In the genomic region with DNA sequence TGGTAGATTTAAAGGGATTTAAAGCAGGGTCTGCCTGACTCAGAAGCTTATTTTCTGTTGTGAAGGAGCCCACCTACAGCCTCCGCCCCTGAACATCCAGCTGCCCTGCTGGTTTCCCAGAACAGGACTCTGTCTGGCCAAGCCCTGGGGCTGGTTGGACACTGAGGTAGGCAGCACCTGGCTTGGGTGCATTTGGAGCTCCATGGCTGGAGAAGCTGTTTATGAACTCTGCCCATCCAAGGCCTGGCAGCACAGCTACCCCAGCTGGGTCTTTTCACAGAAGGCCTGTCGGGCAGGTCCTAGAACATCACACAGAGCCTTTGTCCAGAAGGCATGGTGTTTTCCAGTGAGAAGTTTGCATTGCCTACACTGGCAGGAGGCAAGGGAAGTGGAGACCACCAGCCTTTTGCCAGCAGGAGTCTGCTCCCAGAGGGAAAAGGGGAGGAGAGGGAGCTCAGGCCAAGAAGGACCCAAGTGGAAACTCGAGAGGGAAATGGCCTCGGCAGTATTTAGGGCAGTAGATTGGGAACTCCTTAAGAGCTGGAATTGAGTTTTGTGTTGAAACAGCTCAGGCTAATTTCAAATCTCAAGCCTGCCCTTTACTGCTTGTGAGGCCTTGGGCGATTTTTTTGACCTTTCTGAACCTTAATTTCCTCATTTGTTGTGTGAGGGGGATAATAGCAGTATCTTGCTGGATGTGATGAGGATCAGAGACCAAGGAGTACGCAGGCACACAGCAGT, we compare ENCODE assay signal across 8 cellular contexts. TPM values are rescaled to one million over a fixed set of nuclear protein-coding genes. Genes with fewer than 3 reads are reported as not detected.
DNase-seq lines count a peak whose midpoint lies in the region; ATAC-seq and TF ChIP-seq lines count a peak whose summit lies in the region.

No MANE protein-coding gene starts in this region.

- no peaks in the 10 kb centered on the region for H3K36me3 ChIP-seq in tibial nerve

- H3K27me3 ChIP-seq in tibial nerve: no peaks in the 10 kb centered on the region

- no peaks in the 10 kb centered on the region for H3K27me3 Mint-ChIP-seq in activated CD4-positive, alpha-beta T cell treated with anti-CD3 and anti-CD28 coated beads, Interleukin-2, amount 10 ng/mL, durations not matched to agents 24 days and 14 days
- no peaks in the 10 kb centered on the region for H3K27me3 Mint-ChIP-seq in mesothelial cell of epicardium (ENCODE audit: low read depth)

- DNase-seq in activated CD4-positive, alpha-beta T cell treated with anti-CD3 and anti-CD28 coated beads, Interleukin-2, amount 10 ng/mL, durations not matched to agents 24 days and 14 days: peak; percentile 57
- DNase-seq in activated CD4-positive, alpha-beta T cell treated with anti-CD3 and anti-CD28 coated beads, Interleukin-2, amount 50 U/mL, for 4 hours: no peak
- DNase-seq in caudate nucleus (lab: John Stamatoyannopoulos, UW) (peak in 1 of 61 donors; percentile 6), mesothelial cell of epicardium (ENCODE audit: low spot score in 2 of 2, unreplicated experiment in 2 of 2) (no peak), tibial nerve (ENCODE audit: low spot score in 2 of 2) (no peak), CD1c-positive myeloid dendritic cell (ENCODE audit: extremely low spot score) (no peak), C1 segment of cervical spinal cord (lab: John Stamatoyannopoulos, UW) (no peak)

- no peaks in the 10 kb centered on the region for H3K9me3 ChIP-seq in tibial nerve

- no peak for ATAC-seq in GM18873 (IDR thresholded peaks at IDR 0.05; ENCODE audit: low FRiP score, unreplicated experiment)

- no peak for TF ChIP-seq CTCF in mesothelial cell of epicardium (IDR thresholded peaks at IDR 0.05; ENCODE audit: unreplicated experiment)
- TF ChIP-seq CTCF in tibial nerve (IDR thresholded peaks at IDR 0.05): no peak

- intact Hi-C loops in activated CD4-positive, alpha-beta T cell treated with anti-CD3 and anti-CD28 coated beads, Interleukin-2, amount 10 ng/mL, durations not matched to agents 24 days and 14 days (cut with micrococcal nuclease): no loop called here

- H3K4me3 Mint-ChIP-seq in activated CD4-positive, alpha-beta T cell treated with anti-CD3 and anti-CD28 coated beads, Interleukin-2, amount 10 ng/mL, durations not matched to agents 24 days and 14 days: peak overlapping the region; percentile 39
- no peak overlapping the region for H3K4me3 Mint-ChIP-seq in mesothelial cell of epicardium

- H3K4me3 ChIP-seq in tibial nerve: no peak overlapping the region

- peaks cover 0 to 46% (median 30%) of the 10 kb centered on the region in 4 donors for H3K4me1 ChIP-seq in tibial nerve

- no peak for TF ChIP-seq EP300 in tibial nerve (IDR thresholded peaks at IDR 0.05)

- H3K9me3 Mint-ChIP-seq in activated CD4-positive, alpha-beta T cell treated with anti-CD3 and anti-CD28 coated beads, Interleukin-2, amount 10 ng/mL, durations not matched to agents 24 days and 14 days: peaks cover 8% of the 10 kb centered on the region
- peaks cover 7% of the 10 kb centered on the region for H3K9me3 Mint-ChIP-seq in mesothelial cell of epicardium

- TF ChIP-seq POLR2A in tibial nerve (IDR thresholded peaks at IDR 0.05): no peak

- peaks cover 64% of the 10 kb centered on the region for H3K4me1 Mint-ChIP-seq in activated CD4-positive, alpha-beta T cell treated with anti-CD3 and anti-CD28 coated beads, Interleukin-2, amount 10 ng/mL, durations not matched to agents 24 days and 14 days
- peaks cover 27% of the 10 kb centered on the region for H3K4me1 Mint-ChIP-seq in mesothelial cell of epicardium

- 48 to 50% methylated on average over 5 of the region's 6 CpGs for WGBS in tibial nerve, 2 donors

- peak overlapping the region; percentile 77 for H3K27ac ChIP-seq in caudate nucleus (ENCODE audit: low read depth, low read length)
- peak overlapping the region; percentile 23 to 85 (median 78) for H3K27ac ChIP-seq in tibial nerve

- H3K36me3 Mint-ChIP-seq in activated CD4-positive, alpha-beta T cell treated with anti-CD3 and anti-CD28 coated beads, Interleukin-2, amount 10 ng/mL, durations not matched to agents 24 days and 14 days (ENCODE audit: low read depth): peaks cover 10% of the 10 kb centered on the region
- H3K36me3 Mint-ChIP-seq in mesothelial cell of epicardium: no peaks in the 10 kb centered on the region

- H3K27ac Mint-ChIP-seq in activated CD4-positive, alpha-beta T cell treated with anti-CD3 and anti-CD28 coated beads, Interleukin-2, amount 10 ng/mL, durations not matched to agents 24 days and 14 days: peak overlapping the region; percentile 91
- peak overlapping the region; percentile 22 for H3K27ac Mint-ChIP-seq in mesothelial cell of epicardium

RNA-seq across cellular contexts. Expression of gene PDCD4, which starts 12.4 kb away (rescaled TPM):
- total RNA-seq in activated CD4-positive, alpha-beta T cell treated with anti-CD3 and anti-CD28 coated beads, Interleukin-2, amount 10 ng/mL, durations not matched to agents 24 days and 14 days: 45.2 and 53.6 TPM in 2 replicates
- 142 to 157 TPM (median 145 TPM) in 3 replicates for total RNA-seq in mesothelial cell of epicardium
- total RNA-seq in tibial nerve: 100 to 1,000 TPM in 1 of 4 donors, 10 to 100 TPM in 3; 68.6 to 109 (median 82.7) TPM

RNA-seq across cellular contexts. Expression of gene BBIP1, which starts 59.6 kb away (rescaled TPM):
- total RNA-seq in activated CD4-positive, alpha-beta T cell treated with anti-CD3 and anti-CD28 coated beads, Interleukin-2, amount 10 ng/mL, durations not matched to agents 24 days and 14 days: 26.3 and 31.1 TPM in 2 replicates
- 16.3 to 18.6 TPM (median 16.5 TPM) in 3 replicates for total RNA-seq in mesothelial cell of epicardium
- 10 to 100 TPM; 25.2 to 37.0 (median 33.9) TPM for total RNA-seq in tibial nerve
